In the genomic region with DNA sequence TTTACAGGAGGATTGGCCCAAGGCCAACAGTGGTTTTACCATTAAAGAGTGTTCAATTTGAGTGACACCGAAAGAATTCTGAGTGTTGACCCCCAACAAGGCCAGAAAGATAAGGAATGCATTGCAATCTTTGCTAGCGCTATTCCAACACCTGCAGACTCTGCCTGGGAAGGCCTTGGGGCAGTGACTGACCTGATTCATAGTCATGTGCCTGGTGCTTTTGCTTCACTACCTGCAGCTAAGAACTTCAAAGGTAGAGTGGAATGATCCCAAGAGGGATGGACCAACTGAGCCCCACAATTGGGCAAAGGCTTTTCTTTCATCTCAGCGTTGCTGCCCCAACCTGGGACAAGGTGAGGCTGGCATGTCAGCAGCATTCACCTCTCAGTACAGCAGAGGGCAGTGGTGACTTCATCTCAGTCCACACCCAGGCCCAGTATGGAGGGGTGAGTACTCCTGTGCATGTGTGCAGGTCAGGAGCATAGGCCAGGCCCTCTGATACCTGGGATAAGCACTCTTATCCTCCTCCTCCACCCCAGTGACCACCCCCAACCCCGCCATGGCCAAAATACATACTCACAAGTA, we compare ENCODE assay signal across 10 cellular contexts.
DNase-seq lines count a peak whose midpoint lies in the region; ATAC-seq, FAIRE-seq and TF ChIP-seq lines count a peak whose summit lies in the region.
"Had no signal": no experiment of that assay in that cellular context is flagged by ENCODE, and none has a peak within 500 bp of the region (broad histone marks: within the 10 kb centered on the region; RNA-seq: fewer than 3 reads in every experiment).

No MANE protein-coding gene starts in this region.

- 19 to 51% (median 40%) methylated on average over 4 of the region's 4 CpGs for WGBS in small intestine, 3 donors
- 53 to 73% methylated on average over 2 to 4 of the region's 4 CpGs for WGBS in esophagus squamous epithelium, 2 donors

- ATAC-seq in GM21723 (IDR thresholded peaks at IDR 0.05; ENCODE audit: unreplicated experiment) = no peak

- no peak for FAIRE-seq in small intestine (lab: Jason Lieb, UNC)

- H3K36me3 ChIP-seq in WERI-Rb-1 (no peaks in the 10 kb centered on the region), small intestine (ENCODE audit: control insufficient read depth in 2 of 2, insufficient read depth in 2 of 2, low read length in 2 of 2) (no peaks in the 10 kb centered on the region), esophagus squamous epithelium (no peaks in the 10 kb centered on the region)
- H3K36me3 ChIP-seq: Peyer's patch, vagina had no signal

- H3K4me1 ChIP-seq in small intestine (ENCODE audit: control insufficient read depth in 2 of 2, insufficient read depth in 1 of 2, low read depth in 1 of 2, low read length in 1 of 2) (no peaks in the 10 kb centered on the region), esophagus squamous epithelium (no peaks in the 10 kb centered on the region)
- H3K4me1 ChIP-seq: Peyer's patch, vagina had no signal

- no peak overlapping the region for H3K4me3 ChIP-seq in GM12864 (ENCODE audit: low read depth, low read length)
- no peak overlapping the region for H3K4me3 ChIP-seq in WERI-Rb-1 (ENCODE audit: low read depth, low read length)
- H3K4me3 ChIP-seq in small intestine (ENCODE audit: low read depth in 1 of 2, low read length in 2 of 2) = no peak overlapping the region
- no peak overlapping the region for H3K4me3 ChIP-seq in esophagus squamous epithelium
- H3K4me3 ChIP-seq: Peyer's patch, vagina had no signal

- H3K27me3 ChIP-seq in WERI-Rb-1 (ENCODE audit: insufficient read depth, low read depth, severe bottlenecking) (no peaks in the 10 kb centered on the region), small intestine (ENCODE audit: control insufficient read depth in 2 of 2, insufficient read depth in 2 of 2, low read length in 2 of 2) (no peaks in the 10 kb centered on the region), esophagus squamous epithelium (peaks cover 0 to 3% (median 0%) of the 10 kb centered on the region in 4 donors)
- H3K27me3 ChIP-seq: Peyer's patch, vagina had no signal

- no peak overlapping the region for H3K27ac ChIP-seq in WERI-Rb-1
- no peak overlapping the region for H3K27ac ChIP-seq in small intestine (ENCODE audit: low read depth in 1 of 2, low read length in 1 of 2)
- no peak overlapping the region for H3K27ac ChIP-seq in esophagus squamous epithelium
- H3K27ac ChIP-seq: Peyer's patch, vagina had no signal

- DNase-seq in GM12864 (ENCODE audit: low read depth) (no peak), HuH-7 (ENCODE audit: low spot score) (peak; percentile 10), WERI-Rb-1 (peak; percentile 78), erythroblast (lab: John Stamatoyannopoulos, UW) (peak; percentile 3 to 7), small intestine (peak; percentile 19), esophagus squamous epithelium (lab: John Stamatoyannopoulos, UW) (no peak), NOMO-1 (lab: John Stamatoyannopoulos, UW; ENCODE audit: unreplicated experiment in 2 of 2) (no peak)

- TF ChIP-seq CTCF in GM12864 (IDR thresholded peaks at IDR 0.05; ENCODE audit: low read depth, low read length, missing control alignments) (peak; percentile 59), WERI-Rb-1 (IDR thresholded peaks at IDR 0.05; ENCODE audit: low read depth, low read length) (peak; percentile 94), esophagus squamous epithelium (IDR thresholded peaks at IDR 0.05) (peak in 3 of 6 experiments; percentile 14 to 48 (median 19))

- intact Hi-C loops in esophagus squamous epithelium (cut with DNase I) = no loop called here

- H3K9me3 ChIP-seq in WERI-Rb-1 (ENCODE audit: severe bottlenecking) (no peaks in the 10 kb centered on the region), small intestine (ENCODE audit: control insufficient read depth, low read depth) (no peaks in the 10 kb centered on the region), esophagus squamous epithelium (peaks cover 0 to 7% (median 0%) of the 10 kb centered on the region in 3 donors)
- H3K9me3 ChIP-seq: Peyer's patch, vagina had no signal

- no peak for TF ChIP-seq POLR2A in erythroblast (IDR thresholded peaks at IDR 0.05; ENCODE audit: low read length)
- no peak for TF ChIP-seq POLR2A in esophagus squamous epithelium (IDR thresholded peaks at IDR 0.05)

Comparison
In these comparisons a context has a peak if more than half of its experiments do, and no peak if none do; other contexts are left out.
1. DNase-seq: peak in HuH-7 (single experiment), WERI-Rb-1 (single experiment), erythroblast (2 of 2) and small intestine (single experiment); none in GM12864 (single experiment), esophagus squamous epithelium (single experiment) and NOMO-1 (0 of 2).